Comparison of ENCODE assay signal across 1 cellular context in the genomic region with DNA sequence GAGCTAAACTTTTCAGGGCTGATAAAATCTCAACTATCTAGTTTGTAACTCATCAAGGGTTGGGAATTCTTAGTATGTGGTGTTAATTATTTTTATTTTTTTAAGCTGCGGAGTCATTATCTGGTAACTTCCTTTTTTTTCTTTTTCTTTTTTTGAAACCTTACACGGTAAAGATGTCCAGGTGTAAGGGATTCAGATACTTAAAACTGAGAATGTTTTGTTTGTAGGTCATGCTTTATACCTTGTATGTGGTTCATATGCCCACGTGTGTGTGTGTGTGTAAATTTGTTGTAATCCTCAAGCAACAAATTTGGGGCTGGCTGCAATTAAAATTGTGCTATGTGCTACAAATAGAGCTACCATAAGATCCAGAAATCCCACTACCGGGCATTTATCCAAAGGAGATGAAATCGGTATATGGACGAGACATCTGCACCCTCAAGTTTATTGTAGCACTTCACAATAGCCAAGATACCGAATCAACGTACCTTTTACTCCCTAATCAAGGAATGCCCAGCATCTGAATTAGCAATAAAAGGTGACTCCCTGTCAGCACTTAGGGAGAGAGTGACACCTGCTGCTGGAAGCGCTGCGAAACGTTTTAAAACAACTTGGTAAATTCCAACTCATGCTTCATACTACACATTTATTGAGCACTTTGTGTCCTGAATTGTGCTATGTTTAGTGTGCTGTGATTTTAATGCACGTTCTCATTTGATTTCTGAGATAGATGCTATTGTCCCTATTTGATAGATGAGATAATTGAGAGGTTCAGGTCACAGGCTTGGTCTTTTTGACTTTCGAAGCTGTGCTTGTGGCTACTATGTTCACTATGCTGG.
TF ChIP-seq lines count a peak whose summit lies in the region.

No MANE protein-coding gene starts in this region.

TF ChIP-seq in GM23338, 12 proteins besides CTCF, POLR2A, EP300 and RAD21:
- TF ChIP-seq, protein P1, sequence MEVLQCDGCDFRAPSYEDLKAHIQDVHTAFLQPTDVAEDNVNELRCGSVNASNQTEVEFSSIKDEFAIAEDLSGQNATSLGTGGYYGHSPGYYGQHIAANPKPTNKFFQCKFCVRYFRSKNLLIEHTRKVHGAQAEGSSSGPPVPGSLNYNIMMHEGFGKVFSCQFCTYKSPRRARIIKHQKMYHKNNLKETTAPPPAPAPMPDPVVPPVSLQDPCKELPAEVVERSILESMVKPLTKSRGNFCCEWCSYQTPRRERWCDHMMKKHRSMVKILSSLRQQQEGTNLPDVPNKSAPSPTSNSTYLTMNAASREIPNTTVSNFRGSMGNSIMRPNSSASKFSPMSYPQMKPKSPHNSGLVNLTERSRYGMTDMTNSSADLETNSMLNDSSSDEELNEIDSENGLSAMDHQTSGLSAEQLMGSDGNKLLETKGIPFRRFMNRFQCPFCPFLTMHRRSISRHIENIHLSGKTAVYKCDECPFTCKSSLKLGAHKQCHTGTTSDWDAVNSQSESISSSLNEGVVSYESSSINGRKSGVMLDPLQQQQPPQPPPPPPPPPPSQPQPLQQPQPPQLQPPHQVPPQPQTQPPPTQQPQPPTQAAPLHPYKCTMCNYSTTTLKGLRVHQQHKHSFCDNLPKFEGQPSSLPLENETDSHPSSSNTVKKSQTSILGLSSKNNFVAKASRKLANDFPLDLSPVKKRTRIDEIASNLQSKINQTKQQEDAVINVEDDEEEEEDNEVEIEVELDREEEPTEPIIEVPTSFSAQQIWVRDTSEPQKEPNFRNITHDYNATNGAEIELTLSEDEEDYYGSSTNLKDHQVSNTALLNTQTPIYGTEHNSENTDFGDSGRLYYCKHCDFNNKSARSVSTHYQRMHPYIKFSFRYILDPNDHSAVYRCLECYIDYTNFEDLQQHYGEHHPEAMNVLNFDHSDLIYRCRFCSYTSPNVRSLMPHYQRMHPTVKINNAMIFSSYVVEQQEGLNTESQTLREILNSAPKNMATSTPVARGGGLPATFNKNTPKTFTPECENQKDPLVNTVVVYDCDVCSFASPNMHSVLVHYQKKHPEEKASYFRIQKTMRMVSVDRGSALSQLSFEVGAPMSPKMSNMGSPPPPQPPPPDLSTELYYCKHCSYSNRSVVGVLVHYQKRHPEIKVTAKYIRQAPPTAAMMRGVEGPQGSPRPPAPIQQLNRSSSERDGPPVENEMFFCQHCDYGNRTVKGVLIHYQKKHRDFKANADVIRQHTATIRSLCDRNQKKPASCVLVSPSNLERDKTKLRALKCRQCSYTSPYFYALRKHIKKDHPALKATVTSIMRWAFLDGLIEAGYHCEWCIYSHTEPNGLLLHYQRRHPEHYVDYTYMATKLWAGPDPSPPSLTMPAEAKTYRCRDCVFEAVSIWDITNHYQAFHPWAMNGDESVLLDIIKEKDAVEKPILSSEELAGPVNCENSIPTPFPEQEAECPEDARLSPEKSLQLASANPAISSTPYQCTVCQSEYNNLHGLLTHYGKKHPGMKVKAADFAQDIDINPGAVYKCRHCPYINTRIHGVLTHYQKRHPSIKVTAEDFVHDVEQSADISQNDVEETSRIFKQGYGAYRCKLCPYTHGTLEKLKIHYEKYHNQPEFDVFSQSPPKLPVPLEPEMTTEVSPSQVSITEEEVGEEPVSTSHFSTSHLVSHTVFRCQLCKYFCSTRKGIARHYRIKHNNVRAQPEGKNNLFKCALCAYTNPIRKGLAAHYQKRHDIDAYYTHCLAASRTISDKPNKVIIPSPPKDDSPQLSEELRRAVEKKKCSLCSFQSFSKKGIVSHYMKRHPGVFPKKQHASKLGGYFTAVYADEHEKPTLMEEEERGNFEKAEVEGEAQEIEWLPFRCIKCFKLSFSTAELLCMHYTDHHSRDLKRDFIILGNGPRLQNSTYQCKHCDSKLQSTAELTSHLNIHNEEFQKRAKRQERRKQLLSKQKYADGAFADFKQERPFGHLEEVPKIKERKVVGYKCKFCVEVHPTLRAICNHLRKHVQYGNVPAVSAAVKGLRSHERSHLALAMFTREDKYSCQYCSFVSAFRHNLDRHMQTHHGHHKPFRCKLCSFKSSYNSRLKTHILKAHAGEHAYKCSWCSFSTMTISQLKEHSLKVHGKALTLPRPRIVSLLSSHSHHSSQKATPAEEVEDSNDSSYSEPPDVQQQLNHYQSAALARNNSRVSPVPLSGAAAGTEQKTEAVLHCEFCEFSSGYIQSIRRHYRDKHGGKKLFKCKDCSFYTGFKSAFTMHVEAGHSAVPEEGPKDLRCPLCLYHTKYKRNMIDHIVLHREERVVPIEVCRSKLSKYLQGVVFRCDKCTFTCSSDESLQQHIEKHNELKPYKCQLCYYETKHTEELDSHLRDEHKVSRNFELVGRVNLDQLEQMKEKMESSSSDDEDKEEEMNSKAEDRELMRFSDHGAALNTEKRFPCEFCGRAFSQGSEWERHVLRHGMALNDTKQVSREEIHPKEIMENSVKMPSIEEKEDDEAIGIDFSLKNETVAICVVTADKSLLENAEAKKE (CRISPR knock-in tag; IDR thresholded peaks at IDR 0.05), result no peak
- peak; percentile 46; the same call in 1 of the 2 replicates for TF ChIP-seq POLR2AphosphoS5 (IDR thresholded peaks at IDR 0.05; ENCODE audit: low read depth)
TF ChIP-seq in GM23338: peak in this region for 1.
